Comparison of ENCODE assay signal across 19 cellular contexts in genomic region chrX:33190016-33190415, GRCh38. TPM values are rescaled to one million over a fixed set of nuclear protein-coding genes. Genes with fewer than 3 reads are reported as not detected.
"Had no signal": no experiment of that assay in that cellular context is flagged by ENCODE, and none has a peak within 500 bp of the region (broad histone marks: within the 10 kb centered on the region; RNA-seq: fewer than 3 reads in every experiment).

No MANE protein-coding gene starts in this region.

- ATAC-seq: activated naive CD8-positive, alpha-beta T cell treated with anti-CD3 and anti-CD28 coated beads, Interleukin-2, amount 50 U/mL, for 24 hours; activated T-helper 17 cell treated with anti-CD3 and anti-CD28 coated beads, Interleukin-2, amount 50 U/mL, for 72 hours; left cardiac atrium; lower lobe of right lung; stimulated activated naive B cell treated with anti-CD40 and anti-IgM and Interleukin-4, amounts not matched to agents 10 μg/mL and 1 μg/mL and 100 μg/mL, for 72 hours had no signal

- H3K36me3 ChIP-seq: lower lobe of right lung, thyroid gland had no signal

- H3K9me3 ChIP-seq: lower lobe of right lung, thyroid gland had no signal

- H3K79me2 ChIP-seq: parathyroid adenoma had no signal

- H3K4me3 ChIP-seq: coronary artery, lower lobe of right lung, skin epidermis, thyroid gland had no signal

- FAIRE-seq: urothelium cell line had no signal

- H3K27ac ChIP-seq: coronary artery, lower lobe of right lung, parathyroid adenoma, skin epidermis, thyroid gland had no signal

- H3K27me3 ChIP-seq: thyroid gland had no signal

- H3K4me1 ChIP-seq: lower lobe of right lung, parathyroid adenoma, thyroid gland had no signal

- H2AFZ ChIP-seq: parathyroid adenoma had no signal

- DNase-seq: activated B cell treated with CpG ODN at 0.5 μM for 24 hours; activated CD4-positive, alpha-beta T cell treated with anti-CD3 and anti-CD28 coated beads, Interleukin-2, amount 10 ng/mL, durations not matched to agents 24 days and 14 days; activated naive CD4-positive, alpha-beta T cell treated with anti-CD3 and anti-CD28 coated beads for 36 hours; activated naive CD8-positive, alpha-beta T cell treated with anti-CD3 and anti-CD28 coated beads, Interleukin-2, amount 50 U/mL, for 24 hours; foreskin melanocyte; head of caudate nucleus; immature natural killer cell; left cardiac atrium; lower lobe of right lung; midbrain; stimulated activated CD4-positive, alpha-beta T cell treated with anti-CD3 and anti-CD28 coated beads, Interleukin-15, amount 100 ng/mL, for 24 hours; stimulated activated CD4-positive, alpha-beta T cell treated with anti-CD3 and anti-CD28 coated beads, Interleukin-4, amount 100 ng/mL, for 1 hour; stimulated activated naive B cell treated with anti-CD40 and anti-IgM and Interleukin-4, amounts not matched to agents 10 μg/mL and 1 μg/mL and 100 μg/mL, for 72 hours; thyroid gland had no signal

- H3K9ac ChIP-seq: parathyroid adenoma had no signal

RNA-seq across cellular contexts. Expression of gene DMD, which starts 21.3 kb away (rescaled TPM):
- polyA plus RNA-seq: immature natural killer cell had no signal
